ENCODE assay signal across 23 cellular contexts in the genomic region with DNA sequence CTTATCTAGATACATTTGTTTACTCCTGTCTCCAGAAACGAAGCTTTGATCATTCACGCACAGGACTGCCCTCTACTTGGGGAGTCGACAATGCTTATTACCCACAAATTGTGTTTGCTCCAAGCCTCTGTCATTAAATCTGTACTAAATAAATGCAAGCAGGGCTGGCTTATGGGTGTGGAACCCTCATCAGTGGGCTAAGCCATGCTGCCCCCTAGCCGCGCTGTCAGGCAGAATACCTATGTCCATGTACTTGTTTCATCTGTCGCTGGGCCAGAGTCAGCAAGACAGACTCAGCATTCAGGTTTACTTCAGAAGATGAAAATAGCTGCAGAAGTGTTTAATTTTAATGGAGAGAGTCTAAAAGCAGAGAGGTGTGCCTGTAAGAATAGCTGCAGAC.
"Had no signal": no experiment of that assay in that cellular context is flagged by ENCODE, and none has a peak within 500 bp of the region (broad histone marks: within the 10 kb centered on the region; RNA-seq: fewer than 3 reads in every experiment).

No MANE protein-coding gene starts in this region.

- H3K36me3 ChIP-seq: esophagus muscularis mucosa, right atrium auricular region, thoracic aorta, vagina had no signal

- H3K27me3 ChIP-seq: esophagus muscularis mucosa, right atrium auricular region, vagina had no signal

- H3K27ac Mint-ChIP-seq: activated CD4-positive, alpha-beta T cell treated with anti-CD3 and anti-CD28 coated beads, Interleukin-2, amount 10 ng/mL, durations not matched to agents 7 days and 5 days; activated CD8-positive, alpha-beta T cell treated with anti-CD3 and anti-CD28 coated beads for 36 hours; activated naive CD4-positive, alpha-beta T cell treated with anti-CD3 and anti-CD28 coated beads, Interleukin-2, amount 50 U/mL, for 24 hours; activated naive CD8-positive, alpha-beta T cell treated with anti-CD3 and anti-CD28 coated beads, Interleukin-2, amount 50 U/mL, for 24 hours; activated T-helper 17 cell treated with anti-CD3 and anti-CD28 coated beads, Interleukin-2, amount 50 U/mL, for 72 hours; natural killer cell treated with Interleukin-12 subunit alpha and Interleukin-12 subunit beta and Interleukin-15 and Interleukin-18, amount 100 ng/mL, for 72 hours; type B pancreatic cell had no signal

- ATAC-seq: activated CD8-positive, alpha-beta T cell treated with anti-CD3 and anti-CD28 coated beads for 36 hours; activated naive CD8-positive, alpha-beta T cell treated with anti-CD3 and anti-CD28 coated beads, Interleukin-2, amount 50 U/mL, for 24 hours; activated T-cell treated with anti-CD3 and anti-CD28 coated beads, Interleukin-2, amount 50 U/mL, for 4 hours; activated T-helper 17 cell treated with anti-CD3 and anti-CD28 coated beads, Interleukin-2, amount 50 U/mL, for 72 hours; left ventricle myocardium superior; mucosa of descending colon; natural killer cell treated with Interleukin-12 subunit alpha and Interleukin-12 subunit beta and Interleukin-15 and Interleukin-18, amount 100 ng/mL, for 72 hours; stimulated activated naive CD8-positive, alpha-beta T cell treated with anti-CD3 and anti-CD28 coated beads, Interleukin-15, Interleukin-2, amounts not matched to agents 100 U/mL and 50 U/mL, for 24 hours had no signal

- DNase-seq: activated CD4-positive, alpha-beta T cell treated with anti-CD3 and anti-CD28 coated beads for 1 hour; activated CD4-positive, alpha-beta T cell treated with anti-CD3 and anti-CD28 coated beads, Interleukin-2, amount 10 ng/mL, durations not matched to agents 7 days and 5 days; activated CD8-positive, alpha-beta T cell treated with anti-CD3 and anti-CD28 coated beads for 36 hours; activated naive CD8-positive, alpha-beta T cell treated with anti-CD3 and anti-CD28 coated beads, Interleukin-2, amount 50 U/mL, for 24 hours; activated T-cell treated with anti-CD3 and anti-CD28 coated beads, Interleukin-2, amount 50 U/mL, for 4 hours; amygdala; caudate nucleus; foreskin melanocyte; islet precursor cell; left ventricle myocardium superior; mucosa of descending colon; stimulated activated CD4-positive, alpha-beta T cell treated with anti-CD3 and anti-CD28 coated beads, Interleukin-15, amount 100 ng/mL, for 24 hours; stimulated activated naive CD8-positive, alpha-beta T cell treated with anti-CD3 and anti-CD28 coated beads, Interleukin-15, Interleukin-2, amounts not matched to agents 100 U/mL and 50 U/mL, for 24 hours; T1000 had no signal

- H3K4me1 Mint-ChIP-seq: activated CD4-positive, alpha-beta T cell treated with anti-CD3 and anti-CD28 coated beads, Interleukin-2, amount 10 ng/mL, durations not matched to agents 7 days and 5 days; activated naive CD4-positive, alpha-beta T cell treated with anti-CD3 and anti-CD28 coated beads, Interleukin-2, amount 50 U/mL, for 24 hours; activated naive CD8-positive, alpha-beta T cell treated with anti-CD3 and anti-CD28 coated beads, Interleukin-2, amount 50 U/mL, for 24 hours; activated T-helper 17 cell treated with anti-CD3 and anti-CD28 coated beads, Interleukin-2, amount 50 U/mL, for 72 hours had no signal

- H3K9me3 ChIP-seq: esophagus muscularis mucosa, vagina had no signal

- H3K27me3 Mint-ChIP-seq: activated CD4-positive, alpha-beta T cell treated with anti-CD3 and anti-CD28 coated beads, Interleukin-2, amount 10 ng/mL, durations not matched to agents 7 days and 5 days; activated CD8-positive, alpha-beta T cell treated with anti-CD3 and anti-CD28 coated beads for 36 hours; activated naive CD4-positive, alpha-beta T cell treated with anti-CD3 and anti-CD28 coated beads, Interleukin-2, amount 50 U/mL, for 24 hours; activated naive CD8-positive, alpha-beta T cell treated with anti-CD3 and anti-CD28 coated beads, Interleukin-2, amount 50 U/mL, for 24 hours; activated T-helper 17 cell treated with anti-CD3 and anti-CD28 coated beads, Interleukin-2, amount 50 U/mL, for 72 hours; natural killer cell treated with Interleukin-12 subunit alpha and Interleukin-12 subunit beta and Interleukin-15 and Interleukin-18, amount 100 ng/mL, for 72 hours; type B pancreatic cell had no signal

- H3K36me3 Mint-ChIP-seq: activated naive CD4-positive, alpha-beta T cell treated with anti-CD3 and anti-CD28 coated beads, Interleukin-2, amount 50 U/mL, for 24 hours; type B pancreatic cell had no signal

- H3K4me2 ChIP-seq: smooth muscle cell had no signal

- H3K4me3 Mint-ChIP-seq: activated CD4-positive, alpha-beta T cell treated with anti-CD3 and anti-CD28 coated beads, Interleukin-2, amount 10 ng/mL, durations not matched to agents 7 days and 5 days; activated CD8-positive, alpha-beta T cell treated with anti-CD3 and anti-CD28 coated beads for 36 hours; activated naive CD4-positive, alpha-beta T cell treated with anti-CD3 and anti-CD28 coated beads, Interleukin-2, amount 50 U/mL, for 24 hours; activated naive CD8-positive, alpha-beta T cell treated with anti-CD3 and anti-CD28 coated beads, Interleukin-2, amount 50 U/mL, for 24 hours; activated T-cell treated with anti-CD3 and anti-CD28 coated beads, Interleukin-2, amount 50 U/mL, for 4 hours; activated T-helper 17 cell treated with anti-CD3 and anti-CD28 coated beads, Interleukin-2, amount 50 U/mL, for 72 hours; natural killer cell treated with Interleukin-12 subunit alpha and Interleukin-12 subunit beta and Interleukin-15 and Interleukin-18, amount 100 ng/mL, for 72 hours; type B pancreatic cell had no signal

- H3K27ac ChIP-seq: esophagus muscularis mucosa, right atrium auricular region, thoracic aorta, vagina had no signal

- H3K4me3 ChIP-seq: esophagus muscularis mucosa, mucosa of descending colon, right atrium auricular region, smooth muscle cell, thoracic aorta, vagina had no signal

- H3K4me1 ChIP-seq: esophagus muscularis mucosa, right atrium auricular region, vagina had no signal
